ENCODE assay signal across 9 cellular contexts in genomic region chr4:52643846-52644245, GRCh38. TPM values are rescaled to one million over a fixed set of nuclear protein-coding genes. Genes with fewer than 3 reads are reported as not detected.
DNase-seq lines count a peak whose midpoint lies in the region; ATAC-seq and TF ChIP-seq lines count a peak whose summit lies in the region.
"Had no signal": no experiment of that assay in that cellular context is flagged by ENCODE, and none has a peak within 500 bp of the region (broad histone marks: within the 10 kb centered on the region; RNA-seq: fewer than 3 reads in every experiment).

No MANE protein-coding gene starts in this region.

- H3K27ac Mint-ChIP-seq in MCF 10A (ENCODE audit: low read depth, unreplicated experiment) = no peak overlapping the region

- no peaks in the 10 kb centered on the region for H3K36me3 Mint-ChIP-seq in MCF 10A (ENCODE audit: insufficient read depth, unreplicated experiment)

- no TSS peak for BruUV-seq in MCF 10A (replicated peaks; lab: Mats Ljungman, UMichigan)

- no peaks in the 10 kb centered on the region for H3K9me3 Mint-ChIP-seq in MCF 10A (ENCODE audit: unreplicated experiment)

- ATAC-seq in HG03108 (IDR thresholded peaks at IDR 0.05; ENCODE audit: unreplicated experiment) (peak; percentile 42), right lobe of liver (peak; percentile 96 to 98 (median 98)), HG02623 (IDR thresholded peaks at IDR 0.05; ENCODE audit: unreplicated experiment) (no peak), GM18517 (IDR thresholded peaks at IDR 0.05; ENCODE audit: unreplicated experiment) (no peak)
- ATAC-seq: Panc1 had no signal

- in situ Hi-C loops in G401 (cut with HindIII; ENCODE audit: low sequenced_read_pairs) = no loop called here

- intact Hi-C loops in MCF 10A (cut with micrococcal nuclease) (no loop called here), right lobe of liver (cut with DNase I) (no loop called here)

- H3K4me3 Mint-ChIP-seq in MCF 10A (ENCODE audit: unreplicated experiment) = no peak overlapping the region

- CTCF ChIA-PET in MCF 10A (lab: Yijun Ruan, JAX) = interaction anchor here (0.7 to 4.1 kb wide), 3 partner anchors 15 to 339 kb away, joined by 3 to 24 read pairs (median 15); partner anchors contain the start of gene USP46
- CTCF ChIA-PET in GM10248 (lab: Yijun Ruan, JAX) = interaction anchor here (0.9 to 2.3 kb wide), 7 partner anchors 10 to 97 kb away, joined by 3 to 7 read pairs (median 4); no protein-coding TSS in a partner anchor

- no peaks in the 10 kb centered on the region for H3K27me3 ChIP-seq in right lobe of liver

- DNase-seq in G401 (ENCODE audit: low spot score) (peak; percentile 90), MCF 10A (ENCODE audit: unreplicated experiment) (peak; percentile 75), right lobe of liver (peak; percentile 89 to 95 (median 91)), GM10248 (ENCODE audit: extremely low spot score) (no peak), NCI-H524 treated with DMSO at 0.1 percent for 48 hours (lab: John Stamatoyannopoulos, UW) (no peak)

- H3K9me3 ChIP-seq in right lobe of liver = no peaks in the 10 kb centered on the region

- H3K27me3 Mint-ChIP-seq in MCF 10A (ENCODE audit: insufficient read depth, unreplicated experiment) = no peaks in the 10 kb centered on the region

- H3K4me1 ChIP-seq in right lobe of liver = peaks cover 0 to 9% (median 0%) of the 10 kb centered on the region in 4 donors

- peaks cover 32% of the 10 kb centered on the region for H3K4me1 Mint-ChIP-seq in MCF 10A (ENCODE audit: insufficient read depth, unreplicated experiment)

- TF ChIP-seq CTCF in MCF 10A (IDR thresholded peaks at IDR 0.05; ENCODE audit: unreplicated experiment) = no peak
- TF ChIP-seq CTCF in right lobe of liver (IDR thresholded peaks at IDR 0.05) = no peak
- TF ChIP-seq CTCF in GM10248 (IDR thresholded peaks at IDR 0.05; ENCODE audit: control extremely low read depth, extremely low read depth, low read depth, missing control alignments) = no peak

- TF ChIP-seq POLR2A in right lobe of liver (IDR thresholded peaks at IDR 0.05) = no peak

- H3K4me3 ChIP-seq in right lobe of liver = no peak overlapping the region

- POLR2A ChIA-PET in MCF 10A (lab: Yijun Ruan, JAX) = interaction anchor here (0.8 to 2.5 kb wide), 6 partner anchors 15 to 79 kb away, joined by 3 to 13 read pairs (median 3); partner anchors contain the start of gene USP46
- POLR2A ChIA-PET in GM10248 (lab: Yijun Ruan, JAX) = interaction anchor here (1.2 kb wide), 1 partner anchor 69 kb away, joined by 9 read pairs; no protein-coding TSS in a partner anchor

- H3K27ac ChIP-seq in right lobe of liver = no peak overlapping the region

- WGBS in right lobe of liver (ENCODE audit: insufficient coverage, low coverage, low lambda C conversion rate, missing lambda C conversion rate) = 9% methylated on average over 3 of the region's 4 CpGs

- no peaks in the 10 kb centered on the region for H3K36me3 ChIP-seq in right lobe of liver

RNA-seq across cellular contexts. Expression of gene USP46, which starts 15.3 kb away (rescaled TPM):
- 11.5 and 13.0 TPM in 2 replicates for total RNA-seq in G401 (2014; rRNA removed; shearing (Covaris generic))
- total RNA-seq in MCF 10A (2022) = 16.8 and 23.0 TPM in 2 replicates
- total RNA-seq in right lobe of liver = 1 to 10 TPM; 4.0 to 5.7 (median 4.9) TPM

Comparison
In these comparisons a context has a peak if more than half of its experiments do, and no peak if none do; other contexts are left out.
1. DNase-seq: peak in G401 (single experiment), MCF 10A (single experiment) and right lobe of liver (3 of 3); none in GM10248 (single experiment) and NCI-H524 treated with DMSO at 0.1 percent for 48 hours (single experiment).
2. ATAC-seq: peak in HG03108 (single experiment) and right lobe of liver (4 of 4); none in HG02623 (single experiment) and GM18517 (single experiment).